ENCODE assay signal across 1 cellular context in the genomic region with DNA sequence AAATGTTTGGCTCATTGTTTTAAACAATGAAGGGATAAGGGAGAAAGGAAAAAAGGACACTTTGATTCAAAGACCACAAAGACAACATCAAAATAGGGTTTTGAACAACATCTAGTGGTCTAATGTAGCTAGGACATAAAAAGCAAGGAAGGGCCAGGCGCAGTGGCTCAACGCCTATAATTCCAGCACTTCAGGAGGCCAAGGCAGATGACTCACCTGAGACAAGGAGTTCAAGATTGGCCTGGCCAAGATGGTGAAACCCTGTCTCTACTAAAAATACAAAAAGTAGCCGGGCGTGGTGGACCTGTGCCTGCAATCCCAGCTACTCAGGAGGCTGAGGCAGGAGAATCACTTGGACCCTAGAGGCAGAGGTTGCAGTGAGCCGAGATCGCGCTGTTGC.
TF ChIP-seq lines count a peak whose summit lies in the region.

No MANE protein-coding gene starts in this region.

TF ChIP-seq in GM23338, 12 proteins besides CTCF, POLR2A, EP300 and RAD21 (continued from another document):
- TF ChIP-seq, protein P1, sequence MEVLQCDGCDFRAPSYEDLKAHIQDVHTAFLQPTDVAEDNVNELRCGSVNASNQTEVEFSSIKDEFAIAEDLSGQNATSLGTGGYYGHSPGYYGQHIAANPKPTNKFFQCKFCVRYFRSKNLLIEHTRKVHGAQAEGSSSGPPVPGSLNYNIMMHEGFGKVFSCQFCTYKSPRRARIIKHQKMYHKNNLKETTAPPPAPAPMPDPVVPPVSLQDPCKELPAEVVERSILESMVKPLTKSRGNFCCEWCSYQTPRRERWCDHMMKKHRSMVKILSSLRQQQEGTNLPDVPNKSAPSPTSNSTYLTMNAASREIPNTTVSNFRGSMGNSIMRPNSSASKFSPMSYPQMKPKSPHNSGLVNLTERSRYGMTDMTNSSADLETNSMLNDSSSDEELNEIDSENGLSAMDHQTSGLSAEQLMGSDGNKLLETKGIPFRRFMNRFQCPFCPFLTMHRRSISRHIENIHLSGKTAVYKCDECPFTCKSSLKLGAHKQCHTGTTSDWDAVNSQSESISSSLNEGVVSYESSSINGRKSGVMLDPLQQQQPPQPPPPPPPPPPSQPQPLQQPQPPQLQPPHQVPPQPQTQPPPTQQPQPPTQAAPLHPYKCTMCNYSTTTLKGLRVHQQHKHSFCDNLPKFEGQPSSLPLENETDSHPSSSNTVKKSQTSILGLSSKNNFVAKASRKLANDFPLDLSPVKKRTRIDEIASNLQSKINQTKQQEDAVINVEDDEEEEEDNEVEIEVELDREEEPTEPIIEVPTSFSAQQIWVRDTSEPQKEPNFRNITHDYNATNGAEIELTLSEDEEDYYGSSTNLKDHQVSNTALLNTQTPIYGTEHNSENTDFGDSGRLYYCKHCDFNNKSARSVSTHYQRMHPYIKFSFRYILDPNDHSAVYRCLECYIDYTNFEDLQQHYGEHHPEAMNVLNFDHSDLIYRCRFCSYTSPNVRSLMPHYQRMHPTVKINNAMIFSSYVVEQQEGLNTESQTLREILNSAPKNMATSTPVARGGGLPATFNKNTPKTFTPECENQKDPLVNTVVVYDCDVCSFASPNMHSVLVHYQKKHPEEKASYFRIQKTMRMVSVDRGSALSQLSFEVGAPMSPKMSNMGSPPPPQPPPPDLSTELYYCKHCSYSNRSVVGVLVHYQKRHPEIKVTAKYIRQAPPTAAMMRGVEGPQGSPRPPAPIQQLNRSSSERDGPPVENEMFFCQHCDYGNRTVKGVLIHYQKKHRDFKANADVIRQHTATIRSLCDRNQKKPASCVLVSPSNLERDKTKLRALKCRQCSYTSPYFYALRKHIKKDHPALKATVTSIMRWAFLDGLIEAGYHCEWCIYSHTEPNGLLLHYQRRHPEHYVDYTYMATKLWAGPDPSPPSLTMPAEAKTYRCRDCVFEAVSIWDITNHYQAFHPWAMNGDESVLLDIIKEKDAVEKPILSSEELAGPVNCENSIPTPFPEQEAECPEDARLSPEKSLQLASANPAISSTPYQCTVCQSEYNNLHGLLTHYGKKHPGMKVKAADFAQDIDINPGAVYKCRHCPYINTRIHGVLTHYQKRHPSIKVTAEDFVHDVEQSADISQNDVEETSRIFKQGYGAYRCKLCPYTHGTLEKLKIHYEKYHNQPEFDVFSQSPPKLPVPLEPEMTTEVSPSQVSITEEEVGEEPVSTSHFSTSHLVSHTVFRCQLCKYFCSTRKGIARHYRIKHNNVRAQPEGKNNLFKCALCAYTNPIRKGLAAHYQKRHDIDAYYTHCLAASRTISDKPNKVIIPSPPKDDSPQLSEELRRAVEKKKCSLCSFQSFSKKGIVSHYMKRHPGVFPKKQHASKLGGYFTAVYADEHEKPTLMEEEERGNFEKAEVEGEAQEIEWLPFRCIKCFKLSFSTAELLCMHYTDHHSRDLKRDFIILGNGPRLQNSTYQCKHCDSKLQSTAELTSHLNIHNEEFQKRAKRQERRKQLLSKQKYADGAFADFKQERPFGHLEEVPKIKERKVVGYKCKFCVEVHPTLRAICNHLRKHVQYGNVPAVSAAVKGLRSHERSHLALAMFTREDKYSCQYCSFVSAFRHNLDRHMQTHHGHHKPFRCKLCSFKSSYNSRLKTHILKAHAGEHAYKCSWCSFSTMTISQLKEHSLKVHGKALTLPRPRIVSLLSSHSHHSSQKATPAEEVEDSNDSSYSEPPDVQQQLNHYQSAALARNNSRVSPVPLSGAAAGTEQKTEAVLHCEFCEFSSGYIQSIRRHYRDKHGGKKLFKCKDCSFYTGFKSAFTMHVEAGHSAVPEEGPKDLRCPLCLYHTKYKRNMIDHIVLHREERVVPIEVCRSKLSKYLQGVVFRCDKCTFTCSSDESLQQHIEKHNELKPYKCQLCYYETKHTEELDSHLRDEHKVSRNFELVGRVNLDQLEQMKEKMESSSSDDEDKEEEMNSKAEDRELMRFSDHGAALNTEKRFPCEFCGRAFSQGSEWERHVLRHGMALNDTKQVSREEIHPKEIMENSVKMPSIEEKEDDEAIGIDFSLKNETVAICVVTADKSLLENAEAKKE (CRISPR knock-in tag; IDR thresholded peaks at IDR 0.05) = no peak
- TF ChIP-seq ZNF331 (CRISPR knock-in tag; IDR thresholded peaks at IDR 0.05; ENCODE audit: low read depth) (no peak), JUNB (IDR thresholded peaks at IDR 0.05; ENCODE audit: unreplicated experiment) (no peak), ZNF114 (CRISPR knock-in tag; IDR thresholded peaks at IDR 0.05) (no peak), POLR2AphosphoS5 (IDR thresholded peaks at IDR 0.05; ENCODE audit: low read depth) (no peak), CREB1 (CRISPR knock-in tag; IDR thresholded peaks at IDR 0.05; ENCODE audit: low read depth) (no peak), EZH2phosphoT487 (IDR thresholded peaks at IDR 0.05; ENCODE audit: unreplicated experiment) (no peak), STAT1 (IDR thresholded peaks at IDR 0.05; ENCODE audit: unreplicated experiment) (no peak), NANOG (IDR thresholded peaks at IDR 0.05; ENCODE audit: borderline replicate concordance) (no peak)
- TF ChIP-seq, protein P2, sequence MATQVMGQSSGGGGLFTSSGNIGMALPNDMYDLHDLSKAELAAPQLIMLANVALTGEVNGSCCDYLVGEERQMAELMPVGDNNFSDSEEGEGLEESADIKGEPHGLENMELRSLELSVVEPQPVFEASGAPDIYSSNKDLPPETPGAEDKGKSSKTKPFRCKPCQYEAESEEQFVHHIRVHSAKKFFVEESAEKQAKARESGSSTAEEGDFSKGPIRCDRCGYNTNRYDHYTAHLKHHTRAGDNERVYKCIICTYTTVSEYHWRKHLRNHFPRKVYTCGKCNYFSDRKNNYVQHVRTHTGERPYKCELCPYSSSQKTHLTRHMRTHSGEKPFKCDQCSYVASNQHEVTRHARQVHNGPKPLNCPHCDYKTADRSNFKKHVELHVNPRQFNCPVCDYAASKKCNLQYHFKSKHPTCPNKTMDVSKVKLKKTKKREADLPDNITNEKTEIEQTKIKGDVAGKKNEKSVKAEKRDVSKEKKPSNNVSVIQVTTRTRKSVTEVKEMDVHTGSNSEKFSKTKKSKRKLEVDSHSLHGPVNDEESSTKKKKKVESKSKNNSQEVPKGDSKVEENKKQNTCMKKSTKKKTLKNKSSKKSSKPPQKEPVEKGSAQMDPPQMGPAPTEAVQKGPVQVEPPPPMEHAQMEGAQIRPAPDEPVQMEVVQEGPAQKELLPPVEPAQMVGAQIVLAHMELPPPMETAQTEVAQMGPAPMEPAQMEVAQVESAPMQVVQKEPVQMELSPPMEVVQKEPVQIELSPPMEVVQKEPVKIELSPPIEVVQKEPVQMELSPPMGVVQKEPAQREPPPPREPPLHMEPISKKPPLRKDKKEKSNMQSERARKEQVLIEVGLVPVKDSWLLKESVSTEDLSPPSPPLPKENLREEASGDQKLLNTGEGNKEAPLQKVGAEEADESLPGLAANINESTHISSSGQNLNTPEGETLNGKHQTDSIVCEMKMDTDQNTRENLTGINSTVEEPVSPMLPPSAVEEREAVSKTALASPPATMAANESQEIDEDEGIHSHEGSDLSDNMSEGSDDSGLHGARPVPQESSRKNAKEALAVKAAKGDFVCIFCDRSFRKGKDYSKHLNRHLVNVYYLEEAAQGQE (IDR thresholded peaks at IDR 0.05; ENCODE audit: unreplicated experiment) = no peak
- TF ChIP-seq, protein P3, sequence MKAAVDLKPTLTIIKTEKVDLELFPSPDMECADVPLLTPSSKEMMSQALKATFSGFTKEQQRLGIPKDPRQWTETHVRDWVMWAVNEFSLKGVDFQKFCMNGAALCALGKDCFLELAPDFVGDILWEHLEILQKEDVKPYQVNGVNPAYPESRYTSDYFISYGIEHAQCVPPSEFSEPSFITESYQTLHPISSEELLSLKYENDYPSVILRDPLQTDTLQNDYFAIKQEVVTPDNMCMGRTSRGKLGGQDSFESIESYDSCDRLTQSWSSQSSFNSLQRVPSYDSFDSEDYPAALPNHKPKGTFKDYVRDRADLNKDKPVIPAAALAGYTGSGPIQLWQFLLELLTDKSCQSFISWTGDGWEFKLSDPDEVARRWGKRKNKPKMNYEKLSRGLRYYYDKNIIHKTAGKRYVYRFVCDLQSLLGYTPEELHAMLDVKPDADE (IDR thresholded peaks at IDR 0.05) = no peak
